In the genomic region with DNA sequence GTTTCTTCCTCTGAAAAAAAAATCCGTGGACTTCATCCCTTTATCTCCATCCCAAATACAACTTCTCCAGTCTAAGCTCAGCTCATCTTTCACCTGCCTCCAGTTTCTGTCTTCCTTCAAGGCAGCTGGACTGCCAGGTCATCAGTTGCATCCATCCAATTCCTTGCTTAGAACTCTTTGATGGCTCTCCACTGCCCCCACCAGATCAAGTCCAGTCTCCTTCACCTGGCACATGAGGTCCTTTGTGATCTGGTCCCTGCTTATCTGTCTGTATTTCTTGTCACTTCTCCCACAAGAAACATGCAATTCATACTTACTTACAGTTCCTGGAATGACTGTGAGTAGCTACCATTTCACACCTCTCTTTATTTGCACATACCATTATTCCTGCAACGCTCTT, we compare ENCODE assay signal across 14 cellular contexts. TPM values are rescaled to one million over a fixed set of nuclear protein-coding genes. Genes with fewer than 3 reads are reported as not detected.
DNase-seq lines count a peak whose midpoint lies in the region; ATAC-seq, FAIRE-seq and TF ChIP-seq lines count a peak whose summit lies in the region.
"Had no signal": no experiment of that assay in that cellular context is flagged by ENCODE, and none has a peak within 500 bp of the region (broad histone marks: within the 10 kb centered on the region; RNA-seq: fewer than 3 reads in every experiment).

No MANE protein-coding gene starts in this region.

- TF ChIP-seq RAD21 in Ishikawa (IDR thresholded peaks at IDR 0.05; ENCODE audit: low read depth) = peak; percentile 31
- no peak for TF ChIP-seq RAD21 in HepG2 (CRISPR knock-in tag; IDR thresholded peaks at IDR 0.05)

- POLR2A ChIA-PET in HepG2 (lab: Yijun Ruan, JAX) = no interaction called here

- no peak overlapping the region for H3K4me3 ChIP-seq in astrocyte of the spinal cord (ENCODE audit: low read depth, low read length)
- no peak overlapping the region for H3K4me3 ChIP-seq in HepG2 (replicated peaks in 1 of 3; ENCODE audit: insufficient read depth in 1 of 3, low read depth in 2 of 3, low read length in 3 of 3)
- H3K4me3 ChIP-seq in transverse colon = no peak overlapping the region
- H3K4me3 ChIP-seq: GM12878 had no signal

- H2AFZ ChIP-seq in HepG2 (ENCODE audit: low read length) = no peak overlapping the region

- CTCF ChIA-PET in HepG2 (lab: Yijun Ruan, JAX; ENCODE audit: low intra/inter-chr PET ratio, low total read pairs) = no interaction called here

- no peak overlapping the region for H3K27ac ChIP-seq in HepG2 (ENCODE audit: extremely low read length, insufficient read depth, low read length)
- H3K27ac ChIP-seq in transverse colon = no peak overlapping the region

- intact Hi-C loops in HepG2 (cut with micrococcal nuclease; ENCODE audit: unreplicated experiment) (loop anchor here (5.0 kb wide), 4 partner anchors 64 to 674 kb away; no protein-coding TSS in a partner anchor), transverse colon (cut with DNase I; ENCODE audit: low total_unique reads) (no loop called here)

- no peak overlapping the region for H3K4me2 ChIP-seq in HepG2 (ENCODE audit: low read depth, low read length)

- TF ChIP-seq CTCF in astrocyte of the spinal cord (IDR thresholded peaks at IDR 0.05; ENCODE audit: low read depth, low read length) (peak; percentile 4), HepG2 (CRISPR knock-in tag; IDR thresholded peaks at IDR 0.05) (peak; percentile 53), transverse colon (IDR thresholded peaks at IDR 0.05) (no peak)

- H3K36me3 ChIP-seq in HepG2 (replicated peaks in 1 of 2; ENCODE audit: control insufficient read depth in 1 of 2, insufficient read depth in 2 of 2, low read length in 2 of 2) (no peaks in the 10 kb centered on the region), transverse colon (no peaks in the 10 kb centered on the region)

- TF ChIP-seq EP300 in Ishikawa (IDR thresholded peaks at IDR 0.05; ENCODE audit: borderline replicate concordance) = no peak
- TF ChIP-seq EP300 in HepG2 (IDR thresholded peaks at IDR 0.05; ENCODE audit: low read depth in 2 of 2, low read length in 2 of 2) = no peak
- TF ChIP-seq EP300 in HepG2 (CRISPR knock-in tag; IDR thresholded peaks at IDR 0.05; ENCODE audit: borderline replicate concordance) = no peak
- TF ChIP-seq EP300 in transverse colon (IDR thresholded peaks at IDR 0.05; ENCODE audit: low read depth) = no peak

- no peak overlapping the region for H3K9ac ChIP-seq in HepG2 (ENCODE audit: insufficient read depth, low read depth, low read length)

- 4% methylated on average over 2 of the region's 2 CpGs for WGBS in HepG2 (ENCODE audit: low lambda C conversion rate)
- 58% methylated on average over 2 of the region's 2 CpGs; no CpG with 5 or more reads in 1 of the 2 donors for WGBS in transverse colon (ENCODE audit: low coverage in 1 of 2), 2 donors

- peak; percentile 68 for ATAC-seq in HepG2
- ATAC-seq in GM19023 (IDR thresholded peaks at IDR 0.05; ENCODE audit: unreplicated experiment) = no peak
- no peak for ATAC-seq in HG02840 (IDR thresholded peaks at IDR 0.05; ENCODE audit: low FRiP score, unreplicated experiment)
- ATAC-seq: GM12878 had no signal

- in situ Hi-C loops in astrocyte of the spinal cord (cut with HindIII; ENCODE audit: low sequenced_read_pairs) (no loop called here), HepG2 (cut with HindIII; ENCODE audit: extremely low pct_ligation_motif_present, low pct_unique_long_range_greater_than_20kb) (loop anchor here (10.0 kb wide), 1 partner anchor 61 kb away; no protein-coding TSS in a partner anchor), transverse colon (cut with MboI; ENCODE audit: low pct_ligation_motif_present in 1 of 4, low pct_unique_long_range_greater_than_20kb in 1 of 4, low sequenced_read_pairs in 3 of 4) (loop anchor here in 1 of 4 donors (25.0 kb wide), 1 partner anchor 609 kb away; no protein-coding TSS in a partner anchor)

- BruUV-seq in HepG2 (replicated peaks; lab: Mats Ljungman, UMichigan) = no TSS peak

- H3K27me3 ChIP-seq in HepG2 (ENCODE audit: control insufficient read depth in 1 of 2, insufficient read depth in 2 of 2, low read length in 2 of 2) = no peaks in the 10 kb centered on the region
- H3K27me3 ChIP-seq in transverse colon = no peaks in the 10 kb centered on the region

- no peaks in the 10 kb centered on the region for H3K9me3 ChIP-seq in HepG2 (ENCODE audit: low read length)
- no peaks in the 10 kb centered on the region for H3K9me3 ChIP-seq in transverse colon

- FAIRE-seq in HepG2 (lab: Jason Lieb, UNC) = peak; percentile 89
- FAIRE-seq: GM12878 had no signal

- H4K20me1 ChIP-seq in HepG2 (ENCODE audit: insufficient read depth, low read length) = no peaks in the 10 kb centered on the region

- DNase-seq in NCI-H146 (lab: John Stamatoyannopoulos, UW) (peak; percentile 2), NCI-H146 treated with DMSO at 0.1 percent for 48 hours (lab: John Stamatoyannopoulos, UW; ENCODE audit: unreplicated experiment) (no peak), astrocyte of the spinal cord (ENCODE audit: low read depth, low spot score) (no peak), HepG2 (ENCODE audit: low spot score) (peak; percentile 8), transverse colon (no peak)
- DNase-seq: activated CD4-positive, alpha-beta memory T cell treated with anti-CD3 and anti-CD28 coated beads, Interleukin-2, amount 10 ng/mL, durations not matched to agents 7 days and 5 days; amygdala; glutamatergic neuron; stimulated activated naive CD4-positive, alpha-beta T cell had no signal

- H3K4me1 ChIP-seq in HepG2 (ENCODE audit: insufficient read depth, low read length) (no peaks in the 10 kb centered on the region), transverse colon (no peaks in the 10 kb centered on the region)

- no peaks in the 10 kb centered on the region for H3K79me2 ChIP-seq in HepG2 (ENCODE audit: insufficient read depth, low read length)

- TF ChIP-seq POLR2A in HepG2 (IDR thresholded peaks at IDR 0.05; ENCODE audit: insufficient read depth in 1 of 2, low read depth in 2 of 2, low read length in 2 of 2) (no peak), transverse colon (IDR thresholded peaks at IDR 0.05) (no peak)

RNA-seq across cellular contexts. Expression of a gene that starts 33.8 kb away (rescaled TPM):
- total RNA-seq in HepG2 (2016; rRNA removed; fragmentation: Illumina TruSeq; extraction: Trizol) = not detected in 2 replicates
- not detected in 2 replicates for total RNA-seq in HepG2 (2016; cell fraction: cytosol; rRNA removed; fragmentation: Illumina TruSeq; extraction: Trizol; ENCODE audit: low read depth)
- total RNA-seq in HepG2 (2016; cell fraction: insoluble cytoplasmic fraction; rRNA removed; fragmentation: Illumina TruSeq; extraction: Trizol) = not detected in 2 replicates
- total RNA-seq in HepG2 (2016; cell fraction: membrane; rRNA removed; fragmentation: Illumina TruSeq; extraction: Trizol) = not detected in 2 replicates
- not detected in 2 replicates for total RNA-seq in HepG2 (2016; cell fraction: nucleus; rRNA removed; fragmentation: Illumina TruSeq; extraction: Trizol)
- polyA plus RNA-seq in HepG2 (2011; rRNA removed) = not detected in 2 replicates
- not detected in 2 replicates for polyA plus RNA-seq in HepG2 (2011; cell fraction: cytosol; rRNA removed)
- polyA plus RNA-seq in HepG2 (2011; cell fraction: nucleus; rRNA removed) = not detected in 2 replicates
- not detected in 2 replicates for polyA plus RNA-seq in HepG2 (2012)
- not detected in 2 replicates for polyA plus RNA-seq in HepG2 (2016; cell fraction: cytosol; fragmentation: Illumina TruSeq; extraction: Trizol; ENCODE audit: low read depth)
- not detected in 2 replicates for polyA plus RNA-seq in HepG2 (2016; cell fraction: insoluble cytoplasmic fraction; fragmentation: Illumina TruSeq; extraction: Trizol; ENCODE audit: low read depth)
- polyA plus RNA-seq in HepG2 (2016; cell fraction: membrane; fragmentation: Illumina TruSeq; extraction: Trizol; ENCODE audit: low read depth) = not detected in 2 replicates
- polyA plus RNA-seq in HepG2 (2016; cell fraction: nucleus; fragmentation: Illumina TruSeq; extraction: Trizol; ENCODE audit: insufficient read depth, low read depth) = not detected in 2 replicates
- not detected in 2 replicates for polyA minus RNA-seq in HepG2 (2011; rRNA and poly(A)+ RNA removed; ENCODE audit: low replicate concordance)
- polyA minus RNA-seq in HepG2 (2011; cell fraction: cytosol; rRNA and poly(A)+ RNA removed) = not detected in 2 replicates
- not detected in 2 replicates for polyA minus RNA-seq in HepG2 (2011; cell fraction: nucleus; rRNA and poly(A)+ RNA removed)
- total RNA-seq in transverse colon = not detected
- total RNA-seq: activated CD4-positive, alpha-beta memory T cell treated with anti-CD3 and anti-CD28 coated beads, Interleukin-2, amount 10 ng/mL, durations not matched to agents 7 days and 5 days; GM12878; myocyte had no signal
- polyA plus RNA-seq: GM12878 had no signal

RNA-seq across cellular contexts. Expression of a gene that starts 37.2 kb away (rescaled TPM):
- total RNA-seq in HepG2 (2016; rRNA removed; fragmentation: Illumina TruSeq; extraction: Trizol) (59.3 and 79.4 TPM in 2 replicates), transverse colon (10 to 100 TPM; 23.7 to 99.0 (median 56.5) TPM)
- total RNA-seq in HepG2 (2016; cell fraction: cytosol; rRNA removed; fragmentation: Illumina TruSeq; extraction: Trizol; ENCODE audit: low read depth) = 41.2 and 48.2 TPM in 2 replicates
- 61.2 and 79.0 TPM in 2 replicates for total RNA-seq in HepG2 (2016; cell fraction: insoluble cytoplasmic fraction; rRNA removed; fragmentation: Illumina TruSeq; extraction: Trizol)
- total RNA-seq in HepG2 (2016; cell fraction: membrane; rRNA removed; fragmentation: Illumina TruSeq; extraction: Trizol) = 85.1 and 101 TPM in 2 replicates
- total RNA-seq in HepG2 (2016; cell fraction: nucleus; rRNA removed; fragmentation: Illumina TruSeq; extraction: Trizol) = 22.6 and 28.3 TPM in 2 replicates
- 81.2 and 103 TPM in 2 replicates for polyA plus RNA-seq in HepG2 (2011; rRNA removed)
- 90.3 and 98.3 TPM in 2 replicates for polyA plus RNA-seq in HepG2 (2011; cell fraction: cytosol; rRNA removed)
- polyA plus RNA-seq in HepG2 (2011; cell fraction: nucleus; rRNA removed) = 21.0 and 27.2 TPM in 2 replicates
- 81.1 and 87.5 TPM in 2 replicates for polyA plus RNA-seq in HepG2 (2012)
- 41.0 and 48.5 TPM in 2 replicates for polyA plus RNA-seq in HepG2 (2016; cell fraction: cytosol; fragmentation: Illumina TruSeq; extraction: Trizol; ENCODE audit: low read depth)
- polyA plus RNA-seq in HepG2 (2016; cell fraction: insoluble cytoplasmic fraction; fragmentation: Illumina TruSeq; extraction: Trizol; ENCODE audit: low read depth) = 76.2 and 80.5 TPM in 2 replicates
- polyA plus RNA-seq in HepG2 (2016; cell fraction: membrane; fragmentation: Illumina TruSeq; extraction: Trizol; ENCODE audit: low read depth) = 71.8 and 80.4 TPM in 2 replicates
- polyA plus RNA-seq in HepG2 (2016; cell fraction: nucleus; fragmentation: Illumina TruSeq; extraction: Trizol; ENCODE audit: insufficient read depth, low read depth) = 31.4 and 31.9 TPM in 2 replicates
- 31.7 and 45.1 TPM in 2 replicates for polyA minus RNA-seq in HepG2 (2011; rRNA and poly(A)+ RNA removed; ENCODE audit: low replicate concordance)
- 31.8 and 39.3 TPM in 2 replicates for polyA minus RNA-seq in HepG2 (2011; cell fraction: cytosol; rRNA and poly(A)+ RNA removed)
- polyA minus RNA-seq in HepG2 (2011; cell fraction: nucleus; rRNA and poly(A)+ RNA removed) = 15.8 and 17.3 TPM in 2 replicates

RNA-seq across cellular contexts. Expression of a gene that starts 46.3 kb away (rescaled TPM):
- total RNA-seq in HepG2 (2016; rRNA removed; fragmentation: Illumina TruSeq; extraction: Trizol) (not detected in 2 replicates), transverse colon (not detected)
- not detected in 2 replicates for total RNA-seq in HepG2 (2016; cell fraction: cytosol; rRNA removed; fragmentation: Illumina TruSeq; extraction: Trizol; ENCODE audit: low read depth)
- total RNA-seq in HepG2 (2016; cell fraction: insoluble cytoplasmic fraction; rRNA removed; fragmentation: Illumina TruSeq; extraction: Trizol) = not detected in 2 replicates
- total RNA-seq in HepG2 (2016; cell fraction: membrane; rRNA removed; fragmentation: Illumina TruSeq; extraction: Trizol) = not detected in 2 replicates
- not detected in 2 replicates for total RNA-seq in HepG2 (2016; cell fraction: nucleus; rRNA removed; fragmentation: Illumina TruSeq; extraction: Trizol)
- not detected in 2 replicates for polyA plus RNA-seq in HepG2 (2011; rRNA removed)
- polyA plus RNA-seq in HepG2 (2011; cell fraction: cytosol; rRNA removed) = not detected in 2 replicates
- not detected in 2 replicates for polyA plus RNA-seq in HepG2 (2011; cell fraction: nucleus; rRNA removed)
- not detected in 2 replicates for polyA plus RNA-seq in HepG2 (2012)
- not detected in 2 replicates for polyA plus RNA-seq in HepG2 (2016; cell fraction: cytosol; fragmentation: Illumina TruSeq; extraction: Trizol; ENCODE audit: low read depth)
- polyA plus RNA-seq in HepG2 (2016; cell fraction: insoluble cytoplasmic fraction; fragmentation: Illumina TruSeq; extraction: Trizol; ENCODE audit: low read depth) = not detected in 2 replicates
- not detected in 2 replicates for polyA plus RNA-seq in HepG2 (2016; cell fraction: membrane; fragmentation: Illumina TruSeq; extraction: Trizol; ENCODE audit: low read depth)
- polyA plus RNA-seq in HepG2 (2016; cell fraction: nucleus; fragmentation: Illumina TruSeq; extraction: Trizol; ENCODE audit: insufficient read depth, low read depth) = not detected in 2 replicates
- not detected in 2 replicates for polyA minus RNA-seq in HepG2 (2011; rRNA and poly(A)+ RNA removed; ENCODE audit: low replicate concordance)
- not detected in 2 replicates for polyA minus RNA-seq in HepG2 (2011; cell fraction: cytosol; rRNA and poly(A)+ RNA removed)
- polyA minus RNA-seq in HepG2 (2011; cell fraction: nucleus; rRNA and poly(A)+ RNA removed) = not detected in 2 replicates
- total RNA-seq: activated CD4-positive, alpha-beta memory T cell treated with anti-CD3 and anti-CD28 coated beads, Interleukin-2, amount 10 ng/mL, durations not matched to agents 7 days and 5 days; GM12878; myocyte had no signal
- polyA plus RNA-seq: GM12878 had no signal

Comparison
In these comparisons a context has a peak if more than half of its experiments do, and no peak if none do; other contexts are left out.
1. DNase-seq: peak in NCI-H146 (single experiment) and HepG2 (single experiment); none in NCI-H146 treated with DMSO at 0.1 percent for 48 hours (single experiment), astrocyte of the spinal cord (single experiment) and transverse colon (single experiment).
2. CTCF ChIP-seq: peak in astrocyte of the spinal cord (single experiment) and HepG2 (single experiment); none in transverse colon (0 of 5).